In the genomic region with DNA sequence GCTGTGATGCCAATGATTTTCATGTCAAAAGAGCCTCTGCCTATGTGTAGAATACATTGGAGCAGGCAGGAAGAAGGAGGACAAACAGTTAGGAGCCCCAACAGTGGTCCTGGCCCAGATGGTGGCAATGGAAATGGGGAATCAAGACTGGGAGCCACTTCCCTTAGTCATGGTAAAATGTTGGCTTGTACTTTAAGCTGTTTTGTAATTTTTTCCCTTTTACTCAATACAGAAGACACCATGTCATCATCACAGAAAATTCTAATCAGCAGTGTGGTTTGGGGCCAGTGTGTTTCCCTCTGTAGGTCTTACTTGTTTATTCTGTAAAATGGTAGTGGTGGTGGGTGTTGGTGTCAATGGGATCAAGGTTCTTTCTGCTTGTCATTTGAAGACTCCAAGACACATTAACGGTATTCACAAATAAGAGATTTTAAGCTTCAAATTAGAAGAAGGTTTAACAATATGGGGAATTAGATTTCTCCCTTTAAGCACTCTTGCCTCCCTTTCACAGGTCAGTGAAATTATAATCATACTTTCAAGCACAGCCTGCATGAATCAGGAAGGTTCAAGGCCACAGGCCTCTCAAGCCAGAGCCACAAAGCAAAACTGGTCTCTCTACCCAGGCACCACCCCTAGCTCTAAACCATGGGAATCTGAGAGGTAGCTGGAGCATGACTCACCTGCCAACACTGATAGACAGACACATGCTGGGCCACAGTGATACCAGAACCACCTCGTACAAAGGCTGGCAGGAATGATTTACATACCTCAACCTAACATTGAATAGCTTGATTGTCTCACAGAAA, we compare ENCODE assay signal across 8 cellular contexts. TPM values are rescaled to one million over a fixed set of nuclear protein-coding genes. Genes with fewer than 3 reads are reported as not detected.
DNase-seq lines count a peak whose midpoint lies in the region; ATAC-seq, FAIRE-seq and TF ChIP-seq lines count a peak whose summit lies in the region.

No MANE protein-coding gene starts in this region.

- H3K27me3 Mint-ChIP-seq in stimulated activated naive CD8-positive, alpha-beta T cell treated with anti-CD3 and anti-CD28 coated beads, Interleukin-15, Interleukin-2, amounts not matched to agents 100 ng/mL and 50 ng/mL, for 24 hours, result no peaks in the 10 kb centered on the region
- no peaks in the 10 kb centered on the region for H3K27me3 Mint-ChIP-seq in osteocyte (ENCODE audit: unreplicated experiment)

- no peaks in the 10 kb centered on the region for H3K79me2 ChIP-seq in DOHH2 (ENCODE audit: control insufficient read depth, low read length)

- intact Hi-C loops in esophagus squamous epithelium (cut with DNase I), result no loop called here

- H3K4me1 Mint-ChIP-seq in stimulated activated naive CD8-positive, alpha-beta T cell treated with anti-CD3 and anti-CD28 coated beads, Interleukin-15, Interleukin-2, amounts not matched to agents 100 ng/mL and 50 ng/mL, for 24 hours (ENCODE audit: low read depth), result peaks cover 84% of the 10 kb centered on the region
- peaks cover 11% of the 10 kb centered on the region for H3K4me1 Mint-ChIP-seq in osteocyte (ENCODE audit: unreplicated experiment)

- H3K9me3 ChIP-seq in DOHH2 (ENCODE audit: control insufficient read depth, insufficient read depth, low read length), result no peaks in the 10 kb centered on the region
- no peaks in the 10 kb centered on the region for H3K9me3 ChIP-seq in Peyer's patch
- no peaks in the 10 kb centered on the region for H3K9me3 ChIP-seq in esophagus squamous epithelium

- WGBS in esophagus squamous epithelium, 2 donors, result 52 to 58% methylated on average over 2 of the region's 2 CpGs

- TF ChIP-seq CTCF in DOHH2 (IDR thresholded peaks at IDR 0.05; ENCODE audit: low read depth, low read length, poor library complexity, severe bottlenecking), result no peak
- no peak for TF ChIP-seq CTCF in Peyer's patch (IDR thresholded peaks at IDR 0.05)
- no peak for TF ChIP-seq CTCF in esophagus squamous epithelium (IDR thresholded peaks at IDR 0.05)
- no peak for TF ChIP-seq CTCF in osteocyte (IDR thresholded peaks at IDR 0.05)

- peak overlapping the region; percentile 100 for H3K27ac Mint-ChIP-seq in stimulated activated naive CD8-positive, alpha-beta T cell treated with anti-CD3 and anti-CD28 coated beads, Interleukin-15, Interleukin-2, amounts not matched to agents 100 ng/mL and 50 ng/mL, for 24 hours
- no peak overlapping the region for H3K27ac Mint-ChIP-seq in osteocyte (ENCODE audit: unreplicated experiment)

- H3K4me1 ChIP-seq in DOHH2 (ENCODE audit: control insufficient read depth, low read length), result peaks cover 21% of the 10 kb centered on the region
- H3K4me1 ChIP-seq in Peyer's patch, result peaks cover 5 to 17% (median 7%) of the 10 kb centered on the region in 4 donors
- H3K4me1 ChIP-seq in esophagus squamous epithelium, result peaks cover 16 to 94% (median 22%) of the 10 kb centered on the region in 3 donors

- H3K4me3 ChIP-seq in DOHH2 (ENCODE audit: low read length), result peak overlapping the region; percentile 32; the same call in 1 of the 2 replicates
- H3K4me3 ChIP-seq in Peyer's patch, result no peak overlapping the region
- H3K4me3 ChIP-seq in esophagus squamous epithelium, result no peak overlapping the region

- peaks cover 15% of the 10 kb centered on the region; the same call in 1 of the 2 replicates for H4K20me1 ChIP-seq in DOHH2 (ENCODE audit: control insufficient read depth, insufficient read depth, low read depth, low read length)

- TF ChIP-seq POLR2A in Peyer's patch (IDR thresholded peaks at IDR 0.05) (no peak), esophagus squamous epithelium (IDR thresholded peaks at IDR 0.05) (no peak)

- H3K27me3 ChIP-seq in DOHH2 (ENCODE audit: control insufficient read depth, low read length) (peaks cover 44% of the 10 kb centered on the region), Peyer's patch (no peaks in the 10 kb centered on the region), esophagus squamous epithelium (no peaks in the 10 kb centered on the region)

- H3F3A ChIP-seq in DOHH2 (ENCODE audit: control insufficient read depth, insufficient read depth), result 0 out of 2 replicates have a peak, but pooled peaks cover 2% of the 10 kb centered on the region

- H3K36me3 Mint-ChIP-seq in stimulated activated naive CD8-positive, alpha-beta T cell treated with anti-CD3 and anti-CD28 coated beads, Interleukin-15, Interleukin-2, amounts not matched to agents 100 ng/mL and 50 ng/mL, for 24 hours (ENCODE audit: low read depth), result peaks cover 59% of the 10 kb centered on the region
- peaks cover 18% of the 10 kb centered on the region for H3K36me3 Mint-ChIP-seq in osteocyte (ENCODE audit: unreplicated experiment)

- H3K9me3 Mint-ChIP-seq in stimulated activated naive CD8-positive, alpha-beta T cell treated with anti-CD3 and anti-CD28 coated beads, Interleukin-15, Interleukin-2, amounts not matched to agents 100 ng/mL and 50 ng/mL, for 24 hours, result no peaks in the 10 kb centered on the region
- no peaks in the 10 kb centered on the region for H3K9me3 Mint-ChIP-seq in osteocyte (ENCODE audit: unreplicated experiment)

- H3K4me2 ChIP-seq in DOHH2 (ENCODE audit: low read length), result peak overlapping the region; percentile 56

- no peak for ATAC-seq in HG03025 (IDR thresholded peaks at IDR 0.05; ENCODE audit: low FRiP score, unreplicated experiment)

- peak; percentile 24 for DNase-seq in HCEC 1CT
- peak in 1 of 3 donors; percentile 67 for DNase-seq in Peyer's patch
- DNase-seq in esophagus squamous epithelium (lab: John Stamatoyannopoulos, UW), result no peak
- no peak for DNase-seq in osteocyte (ENCODE audit: extremely low spot score, unreplicated experiment)
- no peak for DNase-seq in GM19239 (ENCODE audit: insufficient read length, low spot score)

- H3K4me3 Mint-ChIP-seq in stimulated activated naive CD8-positive, alpha-beta T cell treated with anti-CD3 and anti-CD28 coated beads, Interleukin-15, Interleukin-2, amounts not matched to agents 100 ng/mL and 50 ng/mL, for 24 hours, result peak overlapping the region; percentile 67
- H3K4me3 Mint-ChIP-seq in osteocyte (ENCODE audit: unreplicated experiment), result no peak overlapping the region

- no peaks in the 10 kb centered on the region for H3K36me3 ChIP-seq in DOHH2 (ENCODE audit: control insufficient read depth, low read length)
- peaks cover 0 to 17% (median 0%) of the 10 kb centered on the region in 3 donors for H3K36me3 ChIP-seq in Peyer's patch
- peaks cover 0 to 21% (median 8%) of the 10 kb centered on the region in 3 donors for H3K36me3 ChIP-seq in esophagus squamous epithelium

- H3K9me2 ChIP-seq in DOHH2 (replicated peaks; ENCODE audit: control insufficient read depth, low read length), result no peaks in the 10 kb centered on the region

- no peak for FAIRE-seq in GM19239 (lab: Jason Lieb, UNC)

- no peak overlapping the region for H3K27ac ChIP-seq in DOHH2 (ENCODE audit: low read depth, low read length)
- peak overlapping the region in 3 of 4 donors; percentile 2 to 49 (median 45) for H3K27ac ChIP-seq in Peyer's patch
- peak overlapping the region; percentile 29 to 76 (median 64) for H3K27ac ChIP-seq in esophagus squamous epithelium

RNA-seq across cellular contexts. Expression of a gene that starts 24.9 kb away (rescaled TPM):
- total RNA-seq in Peyer's patch, result 10 to 100 TPM; 21.4 to 42.6 (median 32.9) TPM
- total RNA-seq in esophagus squamous epithelium, result 10 to 100 TPM; 39.4 to 74.8 (median 51.8) TPM
- total RNA-seq in osteocyte, result 26.9 and 27.6 TPM in 2 replicates

RNA-seq across cellular contexts. Expression of a gene that starts 34.4 kb away (rescaled TPM):
- total RNA-seq in Peyer's patch (not detected), esophagus squamous epithelium (not detected), osteocyte (0.83 TPM in 1 of 2 replicates, not detected in the other)
